In genomic region chr11:130068546-130068985, GRCh38 we compare ENCODE assay signal across 8 cellular contexts. TPM values are rescaled to one million over a fixed set of nuclear protein-coding genes. Genes with fewer than 3 reads are reported as not detected.
DNase-seq lines count a peak whose midpoint lies in the region; TF ChIP-seq lines count a peak whose summit lies in the region.

No MANE protein-coding gene starts in this region.

- in situ Hi-C loops in KBM-7 (cut with MboI; ENCODE audit: low pct_unique_long_range_greater_than_20kb, low sequenced_read_pairs): no loop called here

- H3K9me3 ChIP-seq in muscle layer of duodenum (ENCODE audit: control insufficient read depth in 1 of 2, low read length in 2 of 2): no peaks in the 10 kb centered on the region

- CTCF ChIA-PET in AG04449 (lab: Yijun Ruan, JAX): no interaction called here

- H3K27me3 ChIP-seq in muscle layer of duodenum (ENCODE audit: low read depth, low read length): no peaks in the 10 kb centered on the region

- H3K27ac ChIP-seq in muscle layer of duodenum (ENCODE audit: low read length): peak overlapping the region; percentile 55

- DNase-seq in AG04449 (ENCODE audit: low read depth, low spot score) (no peak), choroid plexus epithelial cell (ENCODE audit: low read depth) (no peak), NCI-H1092 (lab: John Stamatoyannopoulos, UW) (no peak), NCI-H1092 treated with DMSO at 0.1 percent for 48 hours (lab: John Stamatoyannopoulos, UW) (no peak), KBM-7 (no peak), DMS53 (lab: John Stamatoyannopoulos, UW) (no peak)
- no peak for DNase-seq in Jurkat, Clone E6-1 (ENCODE audit: low read depth, low spot score)

- TF ChIP-seq CTCF in AG04449 (IDR thresholded peaks at IDR 0.05; ENCODE audit: insufficient read depth, low read length, missing control alignments): no peak
- TF ChIP-seq CTCF in choroid plexus epithelial cell (conservative IDR thresholded peaks at IDR 0.05; ENCODE audit: low read depth, low read length): no peak

- H3K36me3 ChIP-seq in muscle layer of duodenum (ENCODE audit: control insufficient read depth in 1 of 2, insufficient read depth in 2 of 2, low read length in 2 of 2): no peaks in the 10 kb centered on the region

- H3K4me3 ChIP-seq in AG04449 (ENCODE audit: low read depth, low read length) (peak overlapping the region; percentile 66), choroid plexus epithelial cell (ENCODE audit: low read depth, low read length) (peak overlapping the region; percentile 79), muscle layer of duodenum (ENCODE audit: low read depth in 1 of 2, low read length in 2 of 2) (peak overlapping the region; percentile 49 to 74)
- peak overlapping the region; percentile 63 for H3K4me3 ChIP-seq in Jurkat, Clone E6-1 (ENCODE audit: low read length)

- POLR2A ChIA-PET in AG04449 (lab: Yijun Ruan, JAX): no interaction called here

- H3K4me1 ChIP-seq in muscle layer of duodenum (ENCODE audit: control insufficient read depth in 1 of 2, insufficient read depth in 2 of 2, low read length in 2 of 2): peaks cover 0 to 13% of the 10 kb centered on the region in 2 donors

RNA-seq across cellular contexts. Expression of gene APLP2, which starts 1.1 kb away (rescaled TPM):
- 49.5 TPM for polyA plus RNA-seq in Jurkat, Clone E6-1 (2012; ENCODE audit: insufficient read depth, insufficient read length)
